In genomic region chr5:135194126-135194488, GRCh38 we compare ENCODE assay signal across 24 cellular contexts.
A peak's percentile ranks its signal among the peaks of the same experiment; 100 is the strongest.
DNase-seq lines count a peak whose midpoint lies in the region; ATAC-seq and TF ChIP-seq lines count a peak whose summit lies in the region.
"Had no signal": no experiment of that assay in that cellular context is flagged by ENCODE, and none has a peak within 500 bp of the region (broad histone marks: within the 10 kb centered on the region; RNA-seq: fewer than 3 reads in every experiment).

No MANE protein-coding gene starts in this region.

- H3K4me1 Mint-ChIP-seq in activated CD8-positive, alpha-beta memory T cell treated with anti-CD3 and anti-CD28 coated beads, Interleukin-2, amount 10 ng/mL, durations not matched to agents 7 days and 5 days, result peaks cover 3% of the 10 kb centered on the region

- no peaks in the 10 kb centered on the region for H3K79me2 ChIP-seq in fibroblast of lung (ENCODE audit: control insufficient read depth, insufficient read depth, low read length)
- H3K79me2 ChIP-seq in smooth muscle cell (ENCODE audit: low read depth), result peaks cover 11% of the 10 kb centered on the region

- peak; percentile 23 for DNase-seq in activated CD8-positive, alpha-beta memory T cell treated with anti-CD3 and anti-CD28 coated beads, Interleukin-2, amount 10 ng/mL, durations not matched to agents 7 days and 5 days
- DNase-seq in activated CD8-positive, alpha-beta memory T cell treated with anti-CD3 and anti-CD28 coated beads, Interleukin-2, amount 50 U/mL, for 48 hours, result no peak
- no peak for DNase-seq in IMR-90
- DNase-seq in fibroblast of lung (ENCODE audit: low read depth in 2 of 2), result no peak
- no peak for DNase-seq in smooth muscle cell (lab: John Stamatoyannopoulos, UW; ENCODE audit: unreplicated experiment)
- DNase-seq in dorsolateral prefrontal cortex, result no peak
- DNase-seq: 8988T; AML-193; C1 segment of cervical spinal cord; CD8-positive, alpha-beta T cell; DND-41; NCI-H1105 treated with DMSO at 0.1 percent for 48 hours; NCI-H2029 treated with DMSO at 0.1 percent for 48 hours; NCI-H2171; NCI-H524 treated with DMSO at 0.1 percent for 48 hours; NCI-H82; SJCRH30 had no signal

- 43% methylated on average over 1 of the region's 2 CpGs; no CpG with 5 or more reads in 1 of the 2 experiments for WGBS in IMR-90 (ENCODE audit: extremely low coverage in 2 of 2, insufficient read length in 1 of 2), 2 experiments
- WGBS in smooth muscle cell (ENCODE audit: low lambda C conversion rate), result 14% methylated on average over 2 of the region's 2 CpGs

- H4K8ac ChIP-seq in IMR-90 (ENCODE audit: low read depth in 2 of 2, low read length in 2 of 2), result peak overlapping the region; percentile 3 to 70

- CTCF ChIA-PET in activated CD8-positive, alpha-beta memory T cell treated with anti-CD3 and anti-CD28 coated beads, Interleukin-2, amount 10 ng/mL, durations not matched to agents 7 days and 5 days (lab: Charles Lee), result interaction anchor here (1.2 to 2.4 kb wide), 2 partner anchors 20 to 277 kb away, joined by 3 to 6 read pairs; no protein-coding TSS in a partner anchor
- CTCF ChIA-PET in IMR-90 (lab: Yijun Ruan, JAX), result interaction anchor here (1.0 to 1.1 kb wide), 2 partner anchors 55 to 289 kb away, joined by 3 read pairs; partner anchors contain the start of gene PCBD2

- ATAC-seq in activated CD8-positive, alpha-beta memory T cell treated with anti-CD3 and anti-CD28 coated beads, Interleukin-2, amount 10 ng/mL, durations not matched to agents 7 days and 5 days, result no peak
- ATAC-seq in IMR-90 (ENCODE audit: low read depth) (peak; percentile 7), HG03460 (IDR thresholded peaks at IDR 0.05; ENCODE audit: unreplicated experiment) (no peak), GM18907 (IDR thresholded peaks at IDR 0.05; ENCODE audit: unreplicated experiment) (no peak)
- ATAC-seq: CD8-positive, alpha-beta T cell; GM12878; GM23338; Panc1 had no signal

- H2AFZ ChIP-seq in IMR-90 (replicated peaks; ENCODE audit: low read length, poor library complexity) (peak overlapping the region; percentile 60), fibroblast of lung (ENCODE audit: low read length) (no peak overlapping the region), smooth muscle cell (ENCODE audit: low read depth) (no peak overlapping the region)
- H2AFZ ChIP-seq: GM23338 had no signal

- H3K4me2 ChIP-seq in IMR-90 (ENCODE audit: low read depth, low read length) (peak overlapping the region; percentile 58), fibroblast of lung (ENCODE audit: extremely low read depth, insufficient read depth, low read length) (peak overlapping the region; percentile 30), smooth muscle cell (peak overlapping the region; percentile 38)
- H3K4me2 ChIP-seq: GM23338, KMS-11 had no signal

- intact Hi-C loops in IMR-90 (cut with micrococcal nuclease), result loop anchor here (5.0 kb wide), 2 partner anchors 138 to 287 kb away; partner anchors contain the start of gene PCBD2
- intact Hi-C loops in dorsolateral prefrontal cortex (cut with DNase I), result no loop called here

- H3K14ac ChIP-seq in IMR-90 (replicated peaks; ENCODE audit: low read depth, low read length), result peak overlapping the region; percentile 68

- H3K27ac ChIP-seq in IMR-90 (ENCODE audit: insufficient read depth, low read length) (peak overlapping the region; percentile 57), fibroblast of lung (ENCODE audit: insufficient read depth, low read length) (no peak overlapping the region), smooth muscle cell (ENCODE audit: low read depth) (peak overlapping the region; percentile 68), dorsolateral prefrontal cortex (no peak overlapping the region)
- H3K27ac ChIP-seq: KMS-11, SJCRH30 had no signal

- no peak for TF ChIP-seq POLR2A in IMR-90 (IDR thresholded peaks at IDR 0.05; ENCODE audit: low read depth, low read length)

- peak overlapping the region; percentile 68 for H4K5ac ChIP-seq in IMR-90 (ENCODE audit: low read depth, low read length)

- H3K4me3 ChIP-seq in IMR-90 (ENCODE audit: insufficient read depth, low read depth, low read length), result no peak overlapping the region
- H3K4me3 ChIP-seq in fibroblast of lung (replicated peaks in 1 of 4; ENCODE audit: control extremely low read depth in 1 of 4, insufficient read depth in 1 of 4, low read depth in 3 of 4, low read length in 4 of 4), result no peak overlapping the region
- no peak overlapping the region for H3K4me3 ChIP-seq in smooth muscle cell
- no peak overlapping the region for H3K4me3 ChIP-seq in dorsolateral prefrontal cortex
- H3K4me3 ChIP-seq: GM12878, GM23338, HAP-1, SJCRH30 had no signal

- POLR2A ChIA-PET in IMR-90 (lab: Charles Lee; ENCODE audit: unreplicated experiment), result interaction anchor here (1.2 kb wide), 1 partner anchor 53 kb away, joined by 3 read pairs; no protein-coding TSS in a partner anchor

- H3K23ac ChIP-seq in IMR-90 (ENCODE audit: low read depth, low read length), result peak overlapping the region; percentile 70

- TF ChIP-seq CTCF in IMR-90 (conservative IDR thresholded peaks at IDR 0.05; ENCODE audit: low read depth, low read length) (no peak), fibroblast of lung (conservative IDR thresholded peaks at IDR 0.05 in 1 of 2, IDR thresholded peaks at IDR 0.05 in 1 of 2; ENCODE audit: low read depth in 1 of 2, low read length in 2 of 2) (no peak), smooth muscle cell (IDR thresholded peaks at IDR 0.05; ENCODE audit: borderline replicate concordance, insufficient read depth, poor library complexity, severe bottlenecking) (no peak), dorsolateral prefrontal cortex (IDR thresholded peaks at IDR 0.05 in 54 of 56, conservative IDR thresholded peaks at IDR 0.05 in 2 of 56; ENCODE audit: low read depth in 1 of 56, partially characterized antibody in 56 of 56) (no peak)

- dilution Hi-C loops in IMR-90 (cut with HindIII; ENCODE audit: low sequenced_read_pairs, unreplicated experiment), result no loop called here

- peak overlapping the region; percentile 3; the same call in 1 of the 2 replicates for H4K91ac ChIP-seq in IMR-90 (ENCODE audit: insufficient read depth, low read depth, low read length)

- peak overlapping the region; percentile 94 for H2BK20ac ChIP-seq in IMR-90 (ENCODE audit: low read depth, low read length)

- no peaks in the 10 kb centered on the region for H4K20me1 ChIP-seq in IMR-90 (ENCODE audit: insufficient read depth, low read length)
- H4K20me1 ChIP-seq in fibroblast of lung (ENCODE audit: control insufficient read depth, extremely low read depth, insufficient read depth, low read length), result no peaks in the 10 kb centered on the region
- H4K20me1 ChIP-seq in smooth muscle cell (ENCODE audit: low read depth), result no peaks in the 10 kb centered on the region

- H3K27me3 Mint-ChIP-seq in activated CD8-positive, alpha-beta memory T cell treated with anti-CD3 and anti-CD28 coated beads, Interleukin-2, amount 10 ng/mL, durations not matched to agents 7 days and 5 days, result peaks cover 81% of the 10 kb centered on the region

- no TSS peak for BruUV-seq in IMR-90 (replicated peaks; lab: Mats Ljungman, UMichigan)

- H3K9me1 ChIP-seq in IMR-90 (ENCODE audit: insufficient read depth, low read length), result peaks cover 6% of the 10 kb centered on the region; the same call in 1 of the 2 replicates

- H3K56ac ChIP-seq in IMR-90 (ENCODE audit: extremely low read depth, insufficient read depth, low read length), result 0 out of 2 replicates have a peak overlapping the region, but pooled peaks have one; percentile 19

- H3K79me1 ChIP-seq in IMR-90 (ENCODE audit: low read depth in 1 of 2, low read length in 2 of 2), result 0 out of 4 replicates have a peak, but pooled peaks cover 0 to 3% of the 10 kb centered on the region in 2 experiments

- H3K9me3 ChIP-seq in IMR-90 (ENCODE audit: control insufficient read depth, insufficient read depth, low read length), result no peaks in the 10 kb centered on the region
- no peaks in the 10 kb centered on the region for H3K9me3 ChIP-seq in fibroblast of lung (ENCODE audit: control insufficient read depth, insufficient read depth, low read depth, low read length)
- H3K9me3 ChIP-seq in smooth muscle cell (replicated peaks; ENCODE audit: low read depth), result peaks cover 4% of the 10 kb centered on the region
- H3K9me3 ChIP-seq: HAP-1 had no signal

- H3K27ac Mint-ChIP-seq in activated CD8-positive, alpha-beta memory T cell treated with anti-CD3 and anti-CD28 coated beads, Interleukin-2, amount 10 ng/mL, durations not matched to agents 7 days and 5 days, result no peak overlapping the region
- H3K27ac Mint-ChIP-seq: CD8-positive, alpha-beta T cell; GM23338 had no signal

- peak overlapping the region; percentile 74; the same call in 1 of the 2 replicates for H3K18ac ChIP-seq in IMR-90 (ENCODE audit: low read depth, low read length)

- H2AK9ac ChIP-seq in IMR-90 (replicated peaks; ENCODE audit: low read depth, low read length, poor library complexity), result no peak overlapping the region

- H2BK15ac ChIP-seq in IMR-90 (ENCODE audit: low read depth, low read length), result peak overlapping the region; percentile 72; the same call in 1 of the 3 replicates

- peak overlapping the region; percentile 88 for H3K4ac ChIP-seq in IMR-90 (ENCODE audit: low read depth, low read length)

- peak overlapping the region; percentile 56 for H2BK5ac ChIP-seq in IMR-90 (ENCODE audit: low read depth, low read length, poor library complexity, severe bottlenecking)

- H3K27me3 ChIP-seq in IMR-90 (ENCODE audit: control insufficient read depth, insufficient read depth, low read length) (no peaks in the 10 kb centered on the region), fibroblast of lung (ENCODE audit: control insufficient read depth, insufficient read depth, low read length) (no peaks in the 10 kb centered on the region), smooth muscle cell (ENCODE audit: low read depth) (no peaks in the 10 kb centered on the region), dorsolateral prefrontal cortex (peaks cover 0 to 24% (median 0%) of the 10 kb centered on the region in 45 donors)
- H3K27me3 ChIP-seq: SJCRH30 had no signal

- no peaks in the 10 kb centered on the region for H3K9me3 Mint-ChIP-seq in activated CD8-positive, alpha-beta memory T cell treated with anti-CD3 and anti-CD28 coated beads, Interleukin-2, amount 10 ng/mL, durations not matched to agents 7 days and 5 days (ENCODE audit: low read depth)
- H3K9me3 Mint-ChIP-seq: CD8-positive, alpha-beta T cell; GM23338 had no signal

- H2BK120ac ChIP-seq in IMR-90 (ENCODE audit: low read depth, low read length), result peak overlapping the region; percentile 90

- no peak for TF ChIP-seq RAD21 in IMR-90 (IDR thresholded peaks at IDR 0.05; ENCODE audit: low read length)

- no peaks in the 10 kb centered on the region for H3K36me3 ChIP-seq in IMR-90 (ENCODE audit: control insufficient read depth, insufficient read depth, low read length)
- H3K36me3 ChIP-seq in fibroblast of lung (ENCODE audit: control insufficient read depth, insufficient read depth, low read length), result no peaks in the 10 kb centered on the region
- no peaks in the 10 kb centered on the region for H3K36me3 ChIP-seq in smooth muscle cell (ENCODE audit: low read depth)
- H3K36me3 ChIP-seq: HAP-1, SJCRH30 had no signal

- H3F3A ChIP-seq in smooth muscle cell (ENCODE audit: low read depth), result peaks cover 15% of the 10 kb centered on the region

- no peak overlapping the region for H3K9ac ChIP-seq in IMR-90 (ENCODE audit: low read depth, low read length)
- no peak overlapping the region for H3K9ac ChIP-seq in fibroblast of lung (ENCODE audit: insufficient read depth, low read length)
- no peak overlapping the region for H3K9ac ChIP-seq in smooth muscle cell (ENCODE audit: low read depth)
- H3K9ac ChIP-seq: KMS-11 had no signal

- in situ Hi-C loops in IMR-90 (cut with MboI; ENCODE audit: low sequenced_read_pairs), result no loop called here

- H3K36me3 Mint-ChIP-seq in activated CD8-positive, alpha-beta memory T cell treated with anti-CD3 and anti-CD28 coated beads, Interleukin-2, amount 10 ng/mL, durations not matched to agents 7 days and 5 days, result no peaks in the 10 kb centered on the region
- H3K36me3 Mint-ChIP-seq: CD8-positive, alpha-beta T cell had no signal

- H3K4me1 ChIP-seq in IMR-90 (ENCODE audit: control insufficient read depth, insufficient read depth, low read length), result peaks cover 19% of the 10 kb centered on the region
- H3K4me1 ChIP-seq in fibroblast of lung (ENCODE audit: control insufficient read depth, extremely low read depth, insufficient read depth, low read length), result peaks cover 14% of the 10 kb centered on the region
- peaks cover 3% of the 10 kb centered on the region for H3K4me1 ChIP-seq in smooth muscle cell (ENCODE audit: low read depth)
- H3K4me1 ChIP-seq: SJCRH30 had no signal

- H3K4me3 Mint-ChIP-seq in activated CD8-positive, alpha-beta memory T cell treated with anti-CD3 and anti-CD28 coated beads, Interleukin-2, amount 10 ng/mL, durations not matched to agents 7 days and 5 days, result no peak overlapping the region
- H3K4me3 Mint-ChIP-seq: CD8-positive, alpha-beta T cell; GM23338 had no signal

- peak overlapping the region; percentile 75; the same call in 1 of the 2 replicates for H2AK5ac ChIP-seq in IMR-90 (ENCODE audit: low read depth, low read length)

Comparison
In these comparisons a context has a peak if more than half of its experiments do, and no peak if none do; other contexts are left out.
1. H3K27ac ChIP-seq: peak in IMR-90 (single experiment) and smooth muscle cell (single experiment); none in fibroblast of lung (single experiment) and dorsolateral prefrontal cortex (0 of 59).
2. Peak in every context shown above with its lines, with median percentiles within 50 percentile points of each other: H3K4me2 ChIP-seq.